In the genomic region with DNA sequence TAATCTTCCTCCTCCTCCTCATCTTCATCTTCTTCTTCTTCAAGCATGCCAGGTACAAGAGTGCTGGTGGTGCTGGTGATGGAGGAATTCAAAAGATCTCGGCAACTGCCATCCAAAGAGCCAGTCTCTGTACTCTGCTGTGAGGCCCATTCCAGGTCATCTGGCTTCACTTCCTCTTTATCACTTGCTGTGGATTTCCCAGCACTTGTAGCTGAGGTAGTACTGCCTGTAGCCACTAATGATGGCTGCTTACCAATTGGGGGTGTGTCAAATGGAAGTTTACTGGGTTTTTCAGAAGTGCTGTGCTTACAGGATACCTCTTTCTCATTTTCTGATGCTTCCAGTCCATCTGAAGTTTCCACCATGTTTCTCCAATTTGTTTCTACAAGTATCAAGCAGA, we compare ENCODE assay signal across 13 cellular contexts. TPM values are rescaled to one million over a fixed set of nuclear protein-coding genes. Genes with fewer than 3 reads are reported as not detected.
DNase-seq lines count a peak whose midpoint lies in the region; ATAC-seq, FAIRE-seq and TF ChIP-seq lines count a peak whose summit lies in the region.
"Had no signal": no experiment of that assay in that cellular context is flagged by ENCODE, and none has a peak within 500 bp of the region (broad histone marks: within the 10 kb centered on the region; RNA-seq: fewer than 3 reads in every experiment).

No MANE protein-coding gene starts in this region.

- no peak for FAIRE-seq in frontal cortex (lab: Jason Lieb, UNC)

- no peaks in the 10 kb centered on the region for H3K9me3 ChIP-seq in mucosa of descending colon
- H3K9me3 ChIP-seq: SJSA1 had no signal

- ATAC-seq in GM18909 (IDR thresholded peaks at IDR 0.05; ENCODE audit: poor library complexity, unreplicated experiment) (peak; percentile 89), HG02852 (IDR thresholded peaks at IDR 0.05; ENCODE audit: unreplicated experiment) (peak; percentile 96), mucosa of descending colon (peak; percentile 26)
- ATAC-seq: HCT116 had no signal

- no peak for TF ChIP-seq CTCF in mucosa of descending colon (IDR thresholded peaks at IDR 0.05)

- peaks cover 5% of the 10 kb centered on the region for H3K36me3 ChIP-seq in mucosa of descending colon (ENCODE audit: low read depth)

- no peak overlapping the region for H3K4me3 ChIP-seq in mucosa of descending colon
- H3K4me3 ChIP-seq: SJSA1 had no signal

- H3K4me1 ChIP-seq in mucosa of descending colon (ENCODE audit: low read depth) = no peaks in the 10 kb centered on the region
- H3K4me1 ChIP-seq: SJSA1 had no signal

- intact Hi-C loops in mucosa of descending colon (cut with DNase I, micrococcal nuclease) = no loop called here

- DNase-seq in MV-4-11 (lab: John Stamatoyannopoulos, UW) = peak; percentile 74
- DNase-seq in mucosa of descending colon = no peak
- no peak for DNase-seq in mesenteric fat pad (ENCODE audit: low spot score)
- DNase-seq in AG08396 (ENCODE audit: low spot score) = no peak
- DNase-seq in frontal cortex (ENCODE audit: low spot score in 2 of 2) = no peak
- DNase-seq in NCI-H774 (lab: John Stamatoyannopoulos, UW) = no peak
- DNase-seq: dermis blood vessel endothelial cell, DND-41, NCI-H1694 had no signal

RNA-seq across cellular contexts. Expression of a gene that starts 28.8 kb away (rescaled TPM):
- 1 to 10 TPM in 1 of 3 donors, under 1 TPM in 2; 0.31 to 3.6 (median 0.43) TPM for total RNA-seq in mucosa of descending colon
- not detected for total RNA-seq in mesenteric fat pad
- 5.7 TPM for total RNA-seq in frontal cortex

RNA-seq across cellular contexts. Expression of a gene that starts 53.7 kb away (rescaled TPM):
- total RNA-seq in mucosa of descending colon (10 to 100 TPM; 40.8 to 66.3 (median 49.0) TPM), mesenteric fat pad (61.0 TPM), frontal cortex (95.8 TPM)

Comparison
In these comparisons a context has a peak if more than half of its experiments do, and no peak if none do; other contexts are left out.
1. ATAC-seq: peak in every context shown above with its lines; median percentile 96 in HG02852; 89 in GM18909; 26 in mucosa of descending colon.